ENCODE assay signal across 21 cellular contexts in the genomic region with DNA sequence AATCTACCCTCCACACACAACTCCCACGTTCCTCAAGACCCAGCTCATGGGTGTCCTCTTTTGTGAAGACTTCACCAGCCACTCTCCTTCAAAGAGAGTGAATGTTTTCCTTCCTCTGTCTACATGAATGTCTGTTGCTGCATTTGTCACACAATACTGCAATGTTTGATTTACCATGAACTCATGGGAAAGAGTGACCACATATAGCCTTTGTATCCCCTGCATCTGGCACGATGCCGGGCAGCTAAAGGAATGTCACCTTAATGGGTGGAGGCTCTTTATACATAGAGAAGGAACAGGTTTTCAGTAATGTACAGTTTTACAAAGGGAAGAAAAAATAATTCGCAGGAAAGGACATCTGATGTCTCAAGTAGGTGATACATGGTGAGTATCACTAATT. TPM values are rescaled to one million over a fixed set of nuclear protein-coding genes. Genes with fewer than 3 reads are reported as not detected.
DNase-seq lines count a peak whose midpoint lies in the region; ATAC-seq, FAIRE-seq and TF ChIP-seq lines count a peak whose summit lies in the region.
"Had no signal": no experiment of that assay in that cellular context is flagged by ENCODE, and none has a peak within 500 bp of the region (broad histone marks: within the 10 kb centered on the region; RNA-seq: fewer than 3 reads in every experiment).

No MANE protein-coding gene starts in this region.

- WGBS in H1 (ENCODE audit: extremely low coverage in 1 of 2, insufficient coverage in 1 of 2, insufficient read length in 1 of 2, insufficient replicate concordance in 2 of 2, low coverage in 1 of 2, low lambda C conversion rate in 2 of 2, missing lambda C conversion rate in 1 of 2), 2 experiments: 90% methylated on average over 4 of the region's 4 CpGs; no CpG with 5 or more reads in 1 of the 2 experiments
- 36 to 71% (median 45%) methylated on average over 4 of the region's 4 CpGs for WGBS in stomach, 5 donors

- ATAC-seq in WTC11 (no peak), HG02870 (IDR thresholded peaks at IDR 0.05; ENCODE audit: unreplicated experiment) (no peak)

- H3K4me1 ChIP-seq in H1 (replicated peaks in 1 of 4; ENCODE audit: control insufficient read depth in 3 of 4, insufficient read depth in 4 of 4, low read length in 3 of 4): no peaks in the 10 kb centered on the region
- no peaks in the 10 kb centered on the region for H3K4me1 ChIP-seq in stomach
- H3K4me1 ChIP-seq: BE2C, Caco-2 had no signal

- H3K36me3 Mint-ChIP-seq in WTC11: peaks cover 6% of the 10 kb centered on the region
- H3K36me3 Mint-ChIP-seq in progenitor cell of endocrine pancreas (ENCODE audit: insufficient read depth): no peaks in the 10 kb centered on the region
- H3K36me3 Mint-ChIP-seq: CD4-positive, CD25-positive, alpha-beta regulatory T cell; IgD-negative memory B cell had no signal

- no peak overlapping the region for H3K23ac ChIP-seq in H1 (ENCODE audit: insufficient read length)

- no peaks in the 10 kb centered on the region for H3K27me3 ChIP-seq in H1 (replicated peaks in 1 of 4; ENCODE audit: control insufficient read depth in 3 of 4, extremely low read depth in 1 of 4, insufficient read depth in 3 of 4, low read length in 3 of 4)
- peaks cover 0 to 12% (median 0%) of the 10 kb centered on the region in 3 donors for H3K27me3 ChIP-seq in stomach
- H3K27me3 ChIP-seq: BE2C had no signal

- no peak overlapping the region for H3K14ac ChIP-seq in H1 (ENCODE audit: insufficient read length)

- no peak overlapping the region for H4K8ac ChIP-seq in H1 (ENCODE audit: extremely low read depth, insufficient read depth, low read length)

- H4K20me1 ChIP-seq in H1 (replicated peaks in 1 of 2; ENCODE audit: control insufficient read depth in 1 of 2, insufficient read depth in 2 of 2, low read length in 2 of 2): no peaks in the 10 kb centered on the region

- CTCF ChIA-PET in WTC11 (lab: Charles Lee) (interaction anchor here (0.8 to 1.5 kb wide), 2 partner anchors 112 to 215 kb away, joined by 3 to 5 read pairs; no protein-coding TSS in a partner anchor), H1 (lab: Charles Lee; ENCODE audit: partially characterized antibody) (interaction anchor here (1.1 to 4.6 kb wide), 5 partner anchors 9 to 112 kb away, joined by 4 to 18 read pairs (median 5); partner anchors contain the start of gene BCDIN3D)

- no peak overlapping the region for H3K4me2 ChIP-seq in H1 (ENCODE audit: insufficient read depth in 1 of 2, low read depth in 2 of 2, low read length in 2 of 2)

- 0 out of 2 replicates have a peak overlapping the region, but pooled peaks have one; percentile 5 for H2BK15ac ChIP-seq in H1 (ENCODE audit: low read length)

- H3K9me3 ChIP-seq in H1 (ENCODE audit: insufficient read depth in 2 of 2, low read depth in 1 of 2, low read length in 1 of 2) (peaks cover 4 to 5% of the 10 kb centered on the region in 2 experiments; a peak in 2 of 4 replicates), stomach (no peaks in the 10 kb centered on the region)
- H3K9me3 ChIP-seq: BE2C, Caco-2, HAP-1 had no signal

- H3K79me1 ChIP-seq in H1 (ENCODE audit: low read depth, low read length): no peaks in the 10 kb centered on the region

- H3K36me3 ChIP-seq in H1 (ENCODE audit: control insufficient read depth in 2 of 4, insufficient read depth in 4 of 4, low read length in 3 of 4): no peaks in the 10 kb centered on the region
- no peaks in the 10 kb centered on the region for H3K36me3 ChIP-seq in stomach
- H3K36me3 ChIP-seq: BE2C, HAP-1 had no signal

- no peak overlapping the region for H2BK20ac ChIP-seq in H1 (ENCODE audit: low read length)

- H2BK5ac ChIP-seq in H1 (ENCODE audit: low read depth, low read length): no peak overlapping the region

- no peak overlapping the region for H4K91ac ChIP-seq in H1 (replicated peaks; ENCODE audit: insufficient read length, low read length)

- no peak for TF ChIP-seq CTCF in WTC11 (IDR thresholded peaks at IDR 0.05)
- TF ChIP-seq CTCF in H1 (IDR thresholded peaks at IDR 0.05; ENCODE audit: control extremely low read depth in 1 of 3, insufficient read depth in 1 of 3, low read depth in 1 of 3, low read length in 3 of 3): no peak
- no peak for TF ChIP-seq CTCF in stomach (IDR thresholded peaks at IDR 0.05)
- no peak for TF ChIP-seq CTCF in progenitor cell of endocrine pancreas (IDR thresholded peaks at IDR 0.05; ENCODE audit: unreplicated experiment)

- POLR2A ChIA-PET in WTC11 (lab: Charles Lee): no interaction called here
- POLR2A ChIA-PET in H1 (lab: Charles Lee; ENCODE audit: partially characterized antibody): no interaction called here

- TF ChIP-seq EP300 in H1 (IDR thresholded peaks at IDR 0.05; ENCODE audit: borderline replicate concordance in 1 of 2, low read depth in 2 of 2, low read length in 2 of 2) (no peak), stomach (IDR thresholded peaks at IDR 0.05) (no peak)

- no peak for TF ChIP-seq RAD21 in H1 (IDR thresholded peaks at IDR 0.05 in 1 of 2, conservative IDR thresholded peaks at IDR 0.05 in 1 of 2; ENCODE audit: low read depth in 2 of 2, low read length in 2 of 2)

- no peak overlapping the region; the same call in 1 of the 2 replicates for H2AK5ac ChIP-seq in H1 (ENCODE audit: low read depth, low read length)

- no peak for TF ChIP-seq POLR2A in H1 (IDR thresholded peaks at IDR 0.05; ENCODE audit: control extremely low read depth in 1 of 2, low read depth in 2 of 2, low read length in 2 of 2)
- TF ChIP-seq POLR2A in stomach (IDR thresholded peaks at IDR 0.05): no peak

- no peak for FAIRE-seq in H1 (lab: Jason Lieb, UNC)
- FAIRE-seq: A204.1, HTR-8/SVneo had no signal

- no peaks in the 10 kb centered on the region for H3K79me2 ChIP-seq in H1 (ENCODE audit: control insufficient read depth in 1 of 2, insufficient read depth in 2 of 2, low read length in 2 of 2)

- H3K4me3 ChIP-seq in H1 (ENCODE audit: extremely low read depth in 1 of 4, insufficient read depth in 2 of 4, low read depth in 3 of 4, low read length in 4 of 4) (no peak overlapping the region), stomach (no peak overlapping the region)
- H3K4me3 ChIP-seq: HAP-1 had no signal

- H3K4ac ChIP-seq in H1 (replicated peaks; ENCODE audit: insufficient read length, low read depth, low read length): no peak overlapping the region

- H2BK120ac ChIP-seq in H1 (replicated peaks; ENCODE audit: low read depth, low read length): no peak overlapping the region

- no peak overlapping the region for H2AFZ ChIP-seq in H1 (ENCODE audit: low read length)

- H3K27me3 Mint-ChIP-seq in WTC11 (ENCODE audit: low read depth): peaks cover 27% of the 10 kb centered on the region
- H3K27me3 Mint-ChIP-seq in progenitor cell of endocrine pancreas: peaks cover 36% of the 10 kb centered on the region

- no peaks in the 10 kb centered on the region; the same call in 1 of the 2 replicates for H3K23me2 ChIP-seq in H1 (ENCODE audit: low read depth, low read length)

- H4K5ac ChIP-seq in H1 (ENCODE audit: insufficient read length, low read depth, low read length): no peak overlapping the region

- no peak overlapping the region for H3K56ac ChIP-seq in H1 (replicated peaks; ENCODE audit: insufficient read length, low read depth, low read length)

- 0 out of 2 replicates have a peak overlapping the region, but pooled peaks have one; percentile 54 for H3K27ac Mint-ChIP-seq in WTC11
- H3K27ac Mint-ChIP-seq in progenitor cell of endocrine pancreas: no peak overlapping the region
- H3K27ac Mint-ChIP-seq: CD4-positive, CD25-positive, alpha-beta regulatory T cell; CD8-positive, alpha-beta memory T cell; IgD-negative memory B cell had no signal

- no peak overlapping the region for H3K4me3 Mint-ChIP-seq in WTC11
- no peak overlapping the region for H3K4me3 Mint-ChIP-seq in progenitor cell of endocrine pancreas (ENCODE audit: low read depth)
- H3K4me3 Mint-ChIP-seq: CD4-positive, CD25-positive, alpha-beta regulatory T cell; CD8-positive, alpha-beta memory T cell; IgD-negative memory B cell had no signal

- H3K4me1 Mint-ChIP-seq in WTC11: peaks cover 4% of the 10 kb centered on the region; the same call in 1 of the 2 replicates
- no peaks in the 10 kb centered on the region for H3K4me1 Mint-ChIP-seq in progenitor cell of endocrine pancreas (ENCODE audit: low read depth)
- H3K4me1 Mint-ChIP-seq: CD8-positive, alpha-beta memory T cell had no signal

- H3K27ac ChIP-seq in H1 (ENCODE audit: low read depth, low read length) (no peak overlapping the region), stomach (peak overlapping the region in 1 of 5 donors; percentile 46)
- H3K27ac ChIP-seq: HL-60 had no signal

- DNase-seq in HT-29 (ENCODE audit: low spot score) (peak; percentile 86), WTC11 (ENCODE audit: low spot score) (no peak), H1 (ENCODE audit: low read depth in 1 of 2, low spot score in 2 of 2) (no peak), stomach (peak; percentile 64), progenitor cell of endocrine pancreas (ENCODE audit: low spot score, unreplicated experiment) (no peak)
- no peak for DNase-seq in stimulated activated CD8-positive, alpha-beta memory T cell treated with anti-CD3 and anti-CD28 coated beads, Interleukin-4, amount 100 ng/mL, for 48 hours
- DNase-seq: ACHN; BE2C; C1 segment of cervical spinal cord; Caco-2; CD4-positive, CD25-positive, alpha-beta regulatory T cell; CD8-positive, alpha-beta memory T cell; DMS79 treated with DMSO at 0.1 percent for 48 hours; GF-D8; KBM-7 had no signal

- 0 out of 2 replicates have a peak overlapping the region, but pooled peaks have one; percentile 17 for H2BK12ac ChIP-seq in H1 (ENCODE audit: low read depth, low read length)

- intact Hi-C loops in stomach (cut with DNase I; ENCODE audit: low total_unique reads): no loop called here

- H3K18ac ChIP-seq in H1 (ENCODE audit: extremely low read depth, low read length): no peak overlapping the region

- 0 out of 7 replicates have a peak overlapping the region, but pooled peaks of 1 of the 4 experiments have one; percentile 15 for H3K9ac ChIP-seq in H1 (replicated peaks in 1 of 4; ENCODE audit: extremely low read depth in 1 of 4, low read depth in 3 of 4, low read length in 3 of 4)

- H3K9me3 Mint-ChIP-seq in WTC11 (peaks cover 27% of the 10 kb centered on the region), progenitor cell of endocrine pancreas (ENCODE audit: low read depth) (peaks cover 3% of the 10 kb centered on the region)
- H3K9me3 Mint-ChIP-seq: IgD-negative memory B cell had no signal

RNA-seq across cellular contexts. Expression of gene BCDIN3D, which starts 12.1 kb away (rescaled TPM):
- total RNA-seq in HT-29 (2014; rRNA removed; shearing (Covaris generic)): 2.5 and 2.9 TPM in 2 replicates
- total RNA-seq in WTC11 (2021) (1.6 to 3.2 TPM (median 2.4 TPM) in 3 replicates), stomach (10 to 100 TPM in 1 of 5 donors, 1 to 10 TPM in 2, under 1 TPM in 1, not detected in 1; 0.58 to 14.7 (median 3.6) TPM), progenitor cell of endocrine pancreas (6.1 and 7.3 TPM in 2 replicates)
- total RNA-seq in H1 (2021; fragmentation: NEBNext Ultra II Directional; extraction: Animal tissue kit (Norgen Biotek cat#: 25700)): 2.4 and 2.5 TPM in 2 replicates
- polyA plus RNA-seq in H1 (2011; rRNA removed) (1.6 TPM in 2 replicates), stomach (1 to 10 TPM; 1.8 to 2.7 (median 2.6) TPM)
- 2.0 TPM for polyA plus RNA-seq in H1 (2011; cell fraction: cytosol; rRNA removed)
- 1.5 TPM for polyA plus RNA-seq in H1 (2011; cell fraction: nucleus; rRNA removed)
- polyA plus RNA-seq in H1 (2012, experiment 1 of 2): 1.7 to 3.4 TPM (median 2.0 TPM) in 4 replicates
- polyA plus RNA-seq in H1 (2012, experiment 2 of 2): 1.7 TPM
- polyA plus RNA-seq in H1 (2013, experiment 1 of 2): 2.2 TPM
- 2.5 TPM for polyA plus RNA-seq in H1 (2013, experiment 2 of 2)
- 2.4 and 2.7 TPM in 2 replicates for polyA minus RNA-seq in H1 (2011; rRNA and poly(A)+ RNA removed)
- polyA minus RNA-seq in H1 (2011; cell fraction: cytosol; rRNA and poly(A)+ RNA removed): 0.59 TPM
- polyA minus RNA-seq in H1 (2011; cell fraction: nucleus; rRNA and poly(A)+ RNA removed): 1.3 TPM

RNA-seq across cellular contexts. Expression of gene NCKAP5L, which starts 26.8 kb away (rescaled TPM):
- 16.4 and 19.3 TPM in 2 replicates for total RNA-seq in HT-29 (2014; rRNA removed; shearing (Covaris generic))
- total RNA-seq in WTC11 (2021) (22.1 to 27.8 TPM (median 22.4 TPM) in 3 replicates), stomach (10 to 100 TPM in 2 of 5 donors, 1 to 10 TPM in 3; 4.9 to 16.5 (median 8.3) TPM), progenitor cell of endocrine pancreas (33.4 and 34.5 TPM in 2 replicates)
- 27.9 and 30.2 TPM in 2 replicates for total RNA-seq in H1 (2021; fragmentation: NEBNext Ultra II Directional; extraction: Animal tissue kit (Norgen Biotek cat#: 25700))
- polyA plus RNA-seq in H1 (2011; rRNA removed) (9.4 and 16.3 TPM in 2 replicates), stomach (1 to 10 TPM; 3.5 to 9.7 (median 4.1) TPM)
- polyA plus RNA-seq in H1 (2011; cell fraction: cytosol; rRNA removed): 7.6 TPM
- polyA plus RNA-seq in H1 (2011; cell fraction: nucleus; rRNA removed): 23.8 TPM
- polyA plus RNA-seq in H1 (2012, experiment 1 of 2): 12.5 to 17.8 TPM (median 16.7 TPM) in 4 replicates
- 16.1 TPM for polyA plus RNA-seq in H1 (2012, experiment 2 of 2)
- polyA plus RNA-seq in H1 (2013, experiment 1 of 2): 13.6 TPM
- 12.7 TPM for polyA plus RNA-seq in H1 (2013, experiment 2 of 2)
- polyA minus RNA-seq in H1 (2011; rRNA and poly(A)+ RNA removed): 10.2 and 16.9 TPM in 2 replicates
- 16.4 TPM for polyA minus RNA-seq in H1 (2011; cell fraction: cytosol; rRNA and poly(A)+ RNA removed)
- polyA minus RNA-seq in H1 (2011; cell fraction: nucleus; rRNA and poly(A)+ RNA removed): 22.2 TPM

RNA-seq across cellular contexts. Expression of gene FAIM2, which starts 48.7 kb away (rescaled TPM):
- 0.58 and 0.63 TPM in 2 replicates for total RNA-seq in HT-29 (2014; rRNA removed; shearing (Covaris generic))
- total RNA-seq in WTC11 (2021) (0.18 to 0.30 TPM (median 0.22 TPM) in 3 replicates), stomach (10 to 100 TPM in 2 of 5 donors, 1 to 10 TPM in 3; 1.2 to 44.6 (median 2.2) TPM), progenitor cell of endocrine pancreas (not detected in 2 replicates)
- 0.89 and 1.4 TPM in 2 replicates for total RNA-seq in H1 (2021; fragmentation: NEBNext Ultra II Directional; extraction: Animal tissue kit (Norgen Biotek cat#: 25700))
- polyA plus RNA-seq in H1 (2011; rRNA removed) (1.3 and 3.1 TPM in 2 replicates), stomach (1 to 10 TPM; 1.1 to 1.8 (median 1.6) TPM)
- 1.2 TPM for polyA plus RNA-seq in H1 (2011; cell fraction: cytosol; rRNA removed)
- polyA plus RNA-seq in H1 (2011; cell fraction: nucleus; rRNA removed): 3.7 TPM
- 0.22 to 1.3 TPM (median 0.64 TPM) in 4 replicates for polyA plus RNA-seq in H1 (2012, experiment 1 of 2)
- polyA plus RNA-seq in H1 (2012, experiment 2 of 2): 0.18 TPM
- polyA plus RNA-seq in H1 (2013, experiment 1 of 2): 0.39 TPM
- 0.33 TPM for polyA plus RNA-seq in H1 (2013, experiment 2 of 2)
- polyA minus RNA-seq in H1 (2011; rRNA and poly(A)+ RNA removed): 1.2 and 2.2 TPM in 2 replicates
- 2.2 TPM for polyA minus RNA-seq in H1 (2011; cell fraction: cytosol; rRNA and poly(A)+ RNA removed)
- 0.70 TPM for polyA minus RNA-seq in H1 (2011; cell fraction: nucleus; rRNA and poly(A)+ RNA removed)
- polyA plus RNA-seq: IgD-negative memory B cell had no signal

Comparison
In these comparisons a context has a peak if more than half of its experiments do, and no peak if none do; other contexts are left out.
1. DNase-seq: peak in HT-29 (single experiment) and stomach (single experiment); none in WTC11 (single experiment), H1 (0 of 2), stimulated activated CD8-positive, alpha-beta memory T cell treated with anti-CD3 and anti-CD28 coated beads, Interleukin-4, amount 100 ng/mL, for 48 hours (single experiment) and progenitor cell of endocrine pancreas (single experiment).